ENCODE assay signal across 11 cellular contexts in genomic region chr6:27290065-27290849, GRCh38. TPM values are rescaled to one million over a fixed set of nuclear protein-coding genes. Genes with fewer than 3 reads are reported as not detected.
DNase-seq lines count a peak whose midpoint lies in the region; ATAC-seq and TF ChIP-seq lines count a peak whose summit lies in the region.
"Had no signal": no experiment of that assay in that cellular context is flagged by ENCODE, and none has a peak within 500 bp of the region (broad histone marks: within the 10 kb centered on the region; RNA-seq: fewer than 3 reads in every experiment).

No MANE protein-coding gene starts in this region.

- H3K9me3 ChIP-seq in breast epithelium (peaks cover 0 to 10% of the 10 kb centered on the region in 2 donors), T-helper 17 cell (ENCODE audit: control insufficient read depth, low read length, poor library complexity, severe bottlenecking) (peaks cover 19% of the 10 kb centered on the region), smooth muscle cell (replicated peaks; ENCODE audit: low read depth) (no peaks in the 10 kb centered on the region)
- peaks cover 12% of the 10 kb centered on the region for H3K9me3 ChIP-seq in CD8-positive, alpha-beta T cell (ENCODE audit: low read length)

- H3K27me3 ChIP-seq in breast epithelium (peaks cover 0 to 98% of the 10 kb centered on the region in 2 donors), smooth muscle cell (ENCODE audit: low read depth) (peaks cover 31% of the 10 kb centered on the region)
- peaks cover 65% of the 10 kb centered on the region for H3K27me3 ChIP-seq in CD8-positive, alpha-beta T cell (ENCODE audit: insufficient read depth, low read length)

- WGBS in smooth muscle cell (ENCODE audit: low lambda C conversion rate): 13% methylated on average over 25 of the region's 25 CpGs

- H4K20me1 ChIP-seq in smooth muscle cell (ENCODE audit: low read depth): no peaks in the 10 kb centered on the region

- CTCF ChIA-PET in MCF 10A (lab: Yijun Ruan, JAX): no interaction called here
- CTCF ChIA-PET in CD8-positive, alpha-beta T cell (lab: Charles Lee): no interaction called here

- H3K4me1 ChIP-seq in breast epithelium (no peaks in the 10 kb centered on the region), smooth muscle cell (ENCODE audit: low read depth) (peaks cover 21% of the 10 kb centered on the region)
- no peaks in the 10 kb centered on the region for H3K4me1 ChIP-seq in CD8-positive, alpha-beta T cell (ENCODE audit: insufficient read depth, low read length)

- H3K4me3 Mint-ChIP-seq in MCF 10A (ENCODE audit: unreplicated experiment) (peak overlapping the region; percentile 59), T-helper 17 cell (no peak overlapping the region)
- H3K4me3 Mint-ChIP-seq in CD8-positive, alpha-beta T cell: no peak overlapping the region

- intact Hi-C loops in MCF 10A (cut with micrococcal nuclease) (no loop called here), breast epithelium (cut with DNase I; ENCODE audit: low total_unique reads) (no loop called here)
- intact Hi-C loops in CD8-positive, alpha-beta T cell (cut with DNase I, micrococcal nuclease): loop anchor here in 1 of 2 experiments (10.0 kb wide), 1 partner anchor 385 kb away; no protein-coding TSS in a partner anchor

- POLR2A ChIA-PET in MCF 10A (lab: Yijun Ruan, JAX): interaction anchor here (0.6 to 1.8 kb wide), 6 partner anchors 28 to 409 kb away, joined by 3 to 11 read pairs (median 3); no protein-coding TSS in a partner anchor
- POLR2A ChIA-PET in CD8-positive, alpha-beta T cell (lab: Charles Lee): no interaction called here

- peak overlapping the region; percentile 85 for H3K4me2 ChIP-seq in smooth muscle cell

- H3K27ac ChIP-seq in breast epithelium: no peak overlapping the region
- no peak overlapping the region for H3K27ac ChIP-seq in smooth muscle cell (ENCODE audit: low read depth)
- no peak overlapping the region for H3K27ac ChIP-seq in CD8-positive, alpha-beta T cell (ENCODE audit: low read depth, low read length)

- no peak overlapping the region for H3K9ac ChIP-seq in smooth muscle cell (ENCODE audit: low read depth)

- TF ChIP-seq CTCF in MCF 10A (IDR thresholded peaks at IDR 0.05; ENCODE audit: unreplicated experiment): no peak
- no peak for TF ChIP-seq CTCF in breast epithelium (IDR thresholded peaks at IDR 0.05)
- no peak for TF ChIP-seq CTCF in fibroblast of villous mesenchyme (IDR thresholded peaks at IDR 0.05; ENCODE audit: insufficient read depth, low read depth, low read length)
- no peak for TF ChIP-seq CTCF in smooth muscle cell (IDR thresholded peaks at IDR 0.05; ENCODE audit: borderline replicate concordance, insufficient read depth, poor library complexity, severe bottlenecking)
- no peak for TF ChIP-seq CTCF in CD8-positive, alpha-beta T cell (IDR thresholded peaks at IDR 0.05)

- H3K79me2 ChIP-seq in smooth muscle cell (ENCODE audit: low read depth): no peaks in the 10 kb centered on the region

- H3K9me3 Mint-ChIP-seq in MCF 10A (ENCODE audit: unreplicated experiment): no peaks in the 10 kb centered on the region
- peaks cover 31% of the 10 kb centered on the region for H3K9me3 Mint-ChIP-seq in CD8-positive, alpha-beta T cell

- BruUV-seq in MCF 10A (replicated peaks; lab: Mats Ljungman, UMichigan): TSS peak; percentile 88

- H3K4me3 ChIP-seq in breast epithelium: no peak overlapping the region
- H3K4me3 ChIP-seq in fibroblast of villous mesenchyme (ENCODE audit: low read depth, low read length): peak overlapping the region; percentile 17
- H3K4me3 ChIP-seq in smooth muscle cell: peak overlapping the region; percentile 47
- no peak overlapping the region for H3K4me3 ChIP-seq in CD8-positive, alpha-beta T cell (ENCODE audit: low read depth, low read length)

- peaks cover 18% of the 10 kb centered on the region for H3K36me3 Mint-ChIP-seq in MCF 10A (ENCODE audit: insufficient read depth, unreplicated experiment)
- H3K36me3 Mint-ChIP-seq in T-helper 17 cell (ENCODE audit: low read depth): peaks cover 2% of the 10 kb centered on the region
- H3K36me3 Mint-ChIP-seq in CD8-positive, alpha-beta T cell: no peaks in the 10 kb centered on the region

- TF ChIP-seq POLR2A in breast epithelium (IDR thresholded peaks at IDR 0.05): no peak

- H3K36me3 ChIP-seq in breast epithelium (no peaks in the 10 kb centered on the region), smooth muscle cell (ENCODE audit: low read depth) (no peaks in the 10 kb centered on the region)
- H3K36me3 ChIP-seq in CD8-positive, alpha-beta T cell (ENCODE audit: insufficient read depth, low read length): no peaks in the 10 kb centered on the region

- no peaks in the 10 kb centered on the region for H3K27me3 Mint-ChIP-seq in MCF 10A (ENCODE audit: insufficient read depth, unreplicated experiment)
- peaks cover 68% of the 10 kb centered on the region for H3K27me3 Mint-ChIP-seq in T-helper 17 cell
- H3K27me3 Mint-ChIP-seq in CD8-positive, alpha-beta T cell (ENCODE audit: low read depth): peaks cover 90% of the 10 kb centered on the region

- H3K27ac Mint-ChIP-seq in MCF 10A (ENCODE audit: low read depth, unreplicated experiment) (peak overlapping the region; percentile 73), T-helper 17 cell (peak overlapping the region; percentile 78)
- no peak overlapping the region for H3K27ac Mint-ChIP-seq in CD8-positive, alpha-beta T cell

- ATAC-seq in T-helper 17 cell (no peak), HG03280 (IDR thresholded peaks at IDR 0.05; ENCODE audit: unreplicated experiment) (no peak)
- ATAC-seq in CD8-positive, alpha-beta T cell: no peak

- H3K4me1 Mint-ChIP-seq in MCF 10A (ENCODE audit: insufficient read depth, unreplicated experiment): peaks cover 41% of the 10 kb centered on the region
- no peaks in the 10 kb centered on the region for H3K4me1 Mint-ChIP-seq in T-helper 17 cell
- no peaks in the 10 kb centered on the region for H3K4me1 Mint-ChIP-seq in CD8-positive, alpha-beta T cell (ENCODE audit: low read depth)

- H2AFZ ChIP-seq in smooth muscle cell (ENCODE audit: low read depth): peak overlapping the region; percentile 94

- DNase-seq in MCF 10A (ENCODE audit: unreplicated experiment) (peak; percentile 56), breast epithelium (ENCODE audit: low spot score in 2 of 2) (no peak), T-helper 17 cell (no peak), fibroblast of villous mesenchyme (ENCODE audit: low read depth) (no peak), smooth muscle cell (lab: John Stamatoyannopoulos, UW; ENCODE audit: unreplicated experiment) (no peak), NCI-H510A treated with DMSO at 0.1 percent for 48 hours (lab: John Stamatoyannopoulos, UW) (no peak)
- no peak for DNase-seq in CD8-positive, alpha-beta T cell
- DNase-seq: activated CD4-positive, alpha-beta T cell treated with anti-CD3 and anti-CD28 coated beads, Interleukin-2, amount 50 U/mL, for 1 hour; GOT3 had no signal

- H3F3A ChIP-seq in smooth muscle cell (ENCODE audit: low read depth): peaks cover 2% of the 10 kb centered on the region

RNA-seq across cellular contexts. Expression of gene POM121L2, which starts 21.8 kb away (rescaled TPM):
- total RNA-seq in MCF 10A (2022): not detected in 2 replicates
- total RNA-seq in breast epithelium: not detected
- not detected for total RNA-seq in T-helper 17 cell
- not detected in 2 replicates for total RNA-seq in fibroblast of villous mesenchyme
- not detected in 2 replicates for total RNA-seq in smooth muscle cell
- polyA plus RNA-seq in smooth muscle cell: not detected in 2 replicates
- total RNA-seq in CD8-positive, alpha-beta T cell: not detected
- total RNA-seq: subcutaneous adipose tissue had no signal

RNA-seq across cellular contexts. Expression of gene PRSS16, which starts 42.8 kb away (rescaled TPM):
- 22.8 and 27.9 TPM in 2 replicates for total RNA-seq in MCF 10A (2022)
- total RNA-seq in breast epithelium: 10 to 100 TPM in 2 of 3 donors, under 1 TPM in 1; 0.80 to 31.0 (median 12.8) TPM
- 1 to 10 TPM in 1 of 2 donors, under 1 TPM in 1; 0.80 to 2.0 TPM for total RNA-seq in T-helper 17 cell
- total RNA-seq in fibroblast of villous mesenchyme: under 0.01 TPM in 1 of 2 replicates, not detected in the other
- 3.3 and 7.6 TPM in 2 replicates for total RNA-seq in smooth muscle cell
- polyA plus RNA-seq in smooth muscle cell: 2.8 and 5.7 TPM in 2 replicates
- total RNA-seq in CD8-positive, alpha-beta T cell: under 1 TPM; 0.58 to 0.62 TPM

Comparison
In these comparisons a context has a peak if more than half of its experiments do, and no peak if none do; other contexts are left out.
1. H3K4me3 ChIP-seq: peak in fibroblast of villous mesenchyme (single experiment) and smooth muscle cell (single experiment); none in breast epithelium (0 of 3) and CD8-positive, alpha-beta T cell (single experiment).